11 cellular contexts compared by ENCODE assay signal in genomic region chr19:35471075-35471474, GRCh38. TPM values are rescaled to one million over a fixed set of nuclear protein-coding genes. Genes with fewer than 3 reads are reported as not detected.
"Had no signal": no experiment of that assay in that cellular context is flagged by ENCODE, and none has a peak within 500 bp of the region (broad histone marks: within the 10 kb centered on the region; RNA-seq: fewer than 3 reads in every experiment).

No MANE protein-coding gene starts in this region.

RNA-seq across cellular contexts. Expression of gene KRTDAP, which starts 19.2 kb away (rescaled TPM):
- total RNA-seq: OCI-LY7, PC-3, Peyer's patch, Right ventricle myocardium inferior, Right ventricle myocardium superior, RPMI7951, SJCRH30, SJSA1, SK-MEL-5, T-cell had no signal
- polyA plus RNA-seq: SK-N-SH had no signal

RNA-seq across cellular contexts. Expression of gene FFAR2, which starts 23.0 kb away (rescaled TPM):
- total RNA-seq: OCI-LY7, PC-3, RPMI7951, SJCRH30, SJSA1, T-cell had no signal
- polyA plus RNA-seq: SK-N-SH had no signal

RNA-seq across cellular contexts. Expression of gene DMKN, which starts 42.4 kb away (rescaled TPM):
- total RNA-seq: OCI-LY7, RPMI7951, SJCRH30, SJSA1 had no signal
- polyA plus RNA-seq: SK-N-SH had no signal

RNA-seq across cellular contexts. Expression of gene SBSN, which starts 57.0 kb away (rescaled TPM):
- total RNA-seq: OCI-LY7, Right ventricle myocardium inferior, Right ventricle myocardium superior, RPMI7951, SJCRH30, SJSA1, SK-MEL-5 had no signal
